In the genomic region with DNA sequence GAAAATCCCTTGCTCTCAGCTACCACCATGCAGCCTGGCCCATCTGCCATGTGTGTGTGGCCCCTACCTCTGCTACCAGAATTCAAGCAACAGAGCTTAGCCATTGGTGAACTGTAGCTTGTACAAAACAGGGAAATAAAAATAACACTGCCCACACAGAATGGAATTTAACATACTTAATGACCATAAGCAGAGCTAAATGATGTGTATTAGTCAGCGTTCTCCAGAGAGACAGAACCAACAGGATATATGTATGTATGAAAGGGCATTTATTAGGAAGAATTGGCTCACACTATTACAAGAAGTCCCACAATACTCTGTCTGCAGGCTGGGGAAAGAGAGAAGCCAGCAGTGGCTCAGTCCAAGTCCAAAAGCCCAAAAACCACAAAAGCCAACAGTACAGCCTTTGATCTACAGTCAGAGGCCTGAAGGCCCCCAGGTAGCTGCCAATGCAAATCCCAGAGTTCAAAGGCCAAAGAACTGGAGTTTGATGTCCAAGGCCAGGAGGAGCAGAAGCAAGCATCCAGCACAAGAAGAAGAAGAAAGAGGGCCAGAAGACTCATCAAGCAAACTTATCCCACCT, we compare ENCODE assay signal across 16 cellular contexts.
A peak's percentile ranks its signal among the peaks of the same experiment; 100 is the strongest.
DNase-seq lines count a peak whose midpoint lies in the region; ATAC-seq, FAIRE-seq and TF ChIP-seq lines count a peak whose summit lies in the region.
"Had no signal": no experiment of that assay in that cellular context is flagged by ENCODE, and none has a peak within 500 bp of the region (broad histone marks: within the 10 kb centered on the region; RNA-seq: fewer than 3 reads in every experiment).

No MANE protein-coding gene starts in this region.

- H4K20me1 ChIP-seq in IMR-90 (ENCODE audit: insufficient read depth, low read length) (no peaks in the 10 kb centered on the region), astrocyte (ENCODE audit: insufficient read depth, low read length) (no peaks in the 10 kb centered on the region)

- H3K4me3 Mint-ChIP-seq in astrocyte (ENCODE audit: unreplicated experiment), result no peak overlapping the region
- H3K4me3 Mint-ChIP-seq: B cell; CD4-positive, alpha-beta memory T cell had no signal

- H3K27me3 ChIP-seq in IMR-90 (ENCODE audit: control insufficient read depth, insufficient read depth, low read length), result peaks cover 4% of the 10 kb centered on the region; the same call in 1 of the 2 replicates
- H3K27me3 ChIP-seq in astrocyte (ENCODE audit: insufficient read depth, low read length), result no peaks in the 10 kb centered on the region
- no peaks in the 10 kb centered on the region for H3K27me3 ChIP-seq in skeletal muscle satellite cell (ENCODE audit: control insufficient read depth, insufficient read depth, low read length)

- WGBS in IMR-90 (ENCODE audit: extremely low coverage in 2 of 2, insufficient read length in 1 of 2), 2 experiments, result no CpG with 5 or more reads among the region's 1 CpG

- peak; percentile 46 for ATAC-seq in IMR-90 (ENCODE audit: low read depth)
- ATAC-seq in left lobe of liver, result peak; percentile 64
- ATAC-seq in HG02970 (IDR thresholded peaks at IDR 0.05; ENCODE audit: low FRiP score, unreplicated experiment), result no peak
- ATAC-seq in Right ventricle myocardium inferior, result no peak
- ATAC-seq: K562 had no signal

- H3K4me3 ChIP-seq in IMR-90 (ENCODE audit: insufficient read depth, low read depth, low read length) (no peak overlapping the region), astrocyte (ENCODE audit: insufficient read depth, low read depth, low read length) (no peak overlapping the region), skeletal muscle satellite cell (ENCODE audit: low read length) (no peak overlapping the region)
- H3K4me3 ChIP-seq: K562 had no signal

- no peak overlapping the region for H2AK5ac ChIP-seq in IMR-90 (ENCODE audit: low read depth, low read length)

- no peak overlapping the region for H4K5ac ChIP-seq in IMR-90 (ENCODE audit: low read depth, low read length)

- POLR2A ChIA-PET in IMR-90 (lab: Charles Lee; ENCODE audit: unreplicated experiment), result no interaction called here

- no peak overlapping the region for H3K18ac ChIP-seq in IMR-90 (ENCODE audit: low read depth, low read length)

- dilution Hi-C loops in IMR-90 (cut with HindIII; ENCODE audit: low sequenced_read_pairs, unreplicated experiment), result no loop called here

- no peaks in the 10 kb centered on the region for H3K9me1 ChIP-seq in IMR-90 (ENCODE audit: insufficient read depth, low read length)

- no peak overlapping the region for H4K91ac ChIP-seq in IMR-90 (ENCODE audit: insufficient read depth, low read depth, low read length)

- H3K14ac ChIP-seq in IMR-90 (replicated peaks; ENCODE audit: low read depth, low read length), result no peak overlapping the region

- no peaks in the 10 kb centered on the region for H3K79me2 ChIP-seq in astrocyte (ENCODE audit: insufficient read depth, low read length)

- intact Hi-C loops in IMR-90 (cut with micrococcal nuclease) (no loop called here), Right ventricle myocardium inferior (cut with DNase I) (no loop called here)

- no peak overlapping the region for H2BK15ac ChIP-seq in IMR-90 (ENCODE audit: low read depth, low read length)

- H4K8ac ChIP-seq in IMR-90 (ENCODE audit: low read depth in 2 of 2, low read length in 2 of 2), result no peak overlapping the region

- H3K56ac ChIP-seq in IMR-90 (ENCODE audit: extremely low read depth, insufficient read depth, low read length), result no peak overlapping the region

- peak; percentile 20 for DNase-seq in IMR-90
- peak; percentile 20 for DNase-seq in astrocyte (ENCODE audit: low read depth)
- DNase-seq in left lobe of liver (ENCODE audit: low spot score), result peak; percentile 69
- no peak for DNase-seq in T-helper 1 cell
- DNase-seq in H54 (ENCODE audit: insufficient read length, low spot score), result no peak
- DNase-seq in Right ventricle myocardium inferior (ENCODE audit: missing footprints), result no peak
- DNase-seq: CD4-positive, alpha-beta memory T cell; HCEC 1CT; NCI-H1092; NCI-H345; NCI-H526 treated with DMSO at 0.1 percent for 48 hours had no signal

- no peak for TF ChIP-seq RAD21 in IMR-90 (IDR thresholded peaks at IDR 0.05; ENCODE audit: low read length)

- no peaks in the 10 kb centered on the region for H3K36me3 ChIP-seq in IMR-90 (ENCODE audit: control insufficient read depth, insufficient read depth, low read length)
- no peaks in the 10 kb centered on the region for H3K36me3 ChIP-seq in astrocyte (ENCODE audit: insufficient read depth, low read length)
- no peaks in the 10 kb centered on the region for H3K36me3 ChIP-seq in skeletal muscle satellite cell (ENCODE audit: insufficient read depth, low read length)

- H3K4me1 ChIP-seq in IMR-90 (ENCODE audit: control insufficient read depth, insufficient read depth, low read length) (no peaks in the 10 kb centered on the region), astrocyte (ENCODE audit: insufficient read depth, low read length) (no peaks in the 10 kb centered on the region), skeletal muscle satellite cell (ENCODE audit: control insufficient read depth, insufficient read depth, low read length) (peaks cover 11% of the 10 kb centered on the region)

- no peaks in the 10 kb centered on the region for H3K9me3 Mint-ChIP-seq in astrocyte (ENCODE audit: unreplicated experiment)

- no peak overlapping the region for H2BK120ac ChIP-seq in IMR-90 (ENCODE audit: low read depth, low read length)

- no peaks in the 10 kb centered on the region for H3K36me3 Mint-ChIP-seq in astrocyte (ENCODE audit: low read depth, unreplicated experiment)
- H3K36me3 Mint-ChIP-seq: CD4-positive, alpha-beta memory T cell had no signal

- TF ChIP-seq POLR2A in IMR-90 (IDR thresholded peaks at IDR 0.05; ENCODE audit: low read depth, low read length) (no peak), H54 (IDR thresholded peaks at IDR 0.05; ENCODE audit: low read depth, low read length) (no peak)

- TF ChIP-seq CTCF in IMR-90 (conservative IDR thresholded peaks at IDR 0.05; ENCODE audit: low read depth, low read length) (no peak), astrocyte (IDR thresholded peaks at IDR 0.05; ENCODE audit: insufficient read depth, low read depth, low read length) (no peak)

- in situ Hi-C loops in IMR-90 (cut with MboI; ENCODE audit: low sequenced_read_pairs), result no loop called here

- H2BK5ac ChIP-seq in IMR-90 (ENCODE audit: low read depth, low read length, poor library complexity, severe bottlenecking), result no peak overlapping the region

- BruUV-seq in IMR-90 (replicated peaks; lab: Mats Ljungman, UMichigan), result no TSS peak

- H3K27ac ChIP-seq in IMR-90 (ENCODE audit: insufficient read depth, low read length), result no peak overlapping the region
- H3K27ac ChIP-seq in astrocyte (ENCODE audit: low read depth, low read length), result no peak overlapping the region
- H3K27ac ChIP-seq: RWPE1 had no signal

- no peaks in the 10 kb centered on the region for H3K9me3 ChIP-seq in IMR-90 (ENCODE audit: control insufficient read depth, insufficient read depth, low read length)
- H3K9me3 ChIP-seq in astrocyte (ENCODE audit: insufficient read depth, low read depth, low read length), result no peaks in the 10 kb centered on the region
- no peaks in the 10 kb centered on the region for H3K9me3 ChIP-seq in skeletal muscle satellite cell (replicated peaks; ENCODE audit: low read length)

- no peak overlapping the region for H3K4ac ChIP-seq in IMR-90 (ENCODE audit: low read depth, low read length)

- no peak overlapping the region for H3K9ac ChIP-seq in IMR-90 (ENCODE audit: low read depth, low read length)
- no peak overlapping the region for H3K9ac ChIP-seq in astrocyte (ENCODE audit: low read length)
- H3K9ac ChIP-seq in skeletal muscle satellite cell (ENCODE audit: low read depth, low read length), result no peak overlapping the region

- H2BK20ac ChIP-seq in IMR-90 (ENCODE audit: low read depth, low read length), result no peak overlapping the region

- H3K79me1 ChIP-seq in IMR-90 (ENCODE audit: low read depth in 1 of 2, low read length in 2 of 2), result no peaks in the 10 kb centered on the region

- H3K4me2 ChIP-seq in IMR-90 (ENCODE audit: low read depth, low read length) (no peak overlapping the region), astrocyte (ENCODE audit: low read length) (no peak overlapping the region), skeletal muscle satellite cell (ENCODE audit: low read length) (peak overlapping the region; percentile 33)

- H3K27me3 Mint-ChIP-seq in astrocyte (ENCODE audit: low read depth, unreplicated experiment), result no peaks in the 10 kb centered on the region
- H3K27me3 Mint-ChIP-seq: B cell; CD4-positive, alpha-beta memory T cell had no signal

- H3K27ac Mint-ChIP-seq in astrocyte (ENCODE audit: unreplicated experiment), result no peak overlapping the region
- H3K27ac Mint-ChIP-seq: B cell; CD4-positive, alpha-beta memory T cell had no signal

- CTCF ChIA-PET in IMR-90 (lab: Yijun Ruan, JAX), result interaction anchor here (1.2 kb wide), 1 partner anchor 12 kb away, joined by 3 read pairs; no protein-coding TSS in a partner anchor

- H2AFZ ChIP-seq in IMR-90 (replicated peaks; ENCODE audit: low read length, poor library complexity) (peak overlapping the region; percentile 25), astrocyte (ENCODE audit: low read depth, low read length) (no peak overlapping the region)

- H3K23ac ChIP-seq in IMR-90 (ENCODE audit: low read depth, low read length), result no peak overlapping the region

- no peak for FAIRE-seq in astrocyte (lab: Jason Lieb, UNC)
- FAIRE-seq in H54 (lab: Jason Lieb, UNC), result no peak
- FAIRE-seq: K562 had no signal

- H2AK9ac ChIP-seq in IMR-90 (replicated peaks; ENCODE audit: low read depth, low read length, poor library complexity), result no peak overlapping the region

- peaks cover 7% of the 10 kb centered on the region for H3K4me1 Mint-ChIP-seq in astrocyte (ENCODE audit: low read depth, unreplicated experiment)
- H3K4me1 Mint-ChIP-seq: B cell; CD4-positive, alpha-beta memory T cell had no signal

TF ChIP-seq in IMR-90, 13 proteins besides CTCF, POLR2A, EP300 and RAD21 (continues in another document):
- TF ChIP-seq BHLHE40 (IDR thresholded peaks at IDR 0.05; ENCODE audit: low read depth, low read length), result no peak
- no peak for TF ChIP-seq RCOR1 (IDR thresholded peaks at IDR 0.05; ENCODE audit: insufficient replicate concordance, low read length)
- TF ChIP-seq MAFK (IDR thresholded peaks at IDR 0.05; ENCODE audit: low read depth, low read length), result no peak
- TF ChIP-seq CHD1 (IDR thresholded peaks at IDR 0.05; ENCODE audit: low read depth, low read length), result no peak
- TF ChIP-seq, protein P1, sequence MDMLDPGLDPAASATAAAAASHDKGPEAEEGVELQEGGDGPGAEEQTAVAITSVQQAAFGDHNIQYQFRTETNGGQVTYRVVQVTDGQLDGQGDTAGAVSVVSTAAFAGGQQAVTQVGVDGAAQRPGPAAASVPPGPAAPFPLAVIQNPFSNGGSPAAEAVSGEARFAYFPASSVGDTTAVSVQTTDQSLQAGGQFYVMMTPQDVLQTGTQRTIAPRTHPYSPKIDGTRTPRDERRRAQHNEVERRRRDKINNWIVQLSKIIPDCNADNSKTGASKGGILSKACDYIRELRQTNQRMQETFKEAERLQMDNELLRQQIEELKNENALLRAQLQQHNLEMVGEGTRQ (IDR thresholded peaks at IDR 0.05; ENCODE audit: low read depth, low read length), result no peak
- TF ChIP-seq MXI1 (IDR thresholded peaks at IDR 0.05; ENCODE audit: borderline replicate concordance, low read depth, low read length), result no peak

Comparison
In these comparisons a context has a peak if more than half of its experiments do, and no peak if none do; other contexts are left out.
1. ATAC-seq: peak in IMR-90 (single experiment) and left lobe of liver (single experiment); none in HG02970 (single experiment) and Right ventricle myocardium inferior (single experiment).
2. DNase-seq: peak in IMR-90 (single experiment), astrocyte (single experiment) and left lobe of liver (single experiment); none in T-helper 1 cell (0 of 5), H54 (single experiment) and Right ventricle myocardium inferior (single experiment).